ENCODE assay signal across 19 cellular contexts in the genomic region with DNA sequence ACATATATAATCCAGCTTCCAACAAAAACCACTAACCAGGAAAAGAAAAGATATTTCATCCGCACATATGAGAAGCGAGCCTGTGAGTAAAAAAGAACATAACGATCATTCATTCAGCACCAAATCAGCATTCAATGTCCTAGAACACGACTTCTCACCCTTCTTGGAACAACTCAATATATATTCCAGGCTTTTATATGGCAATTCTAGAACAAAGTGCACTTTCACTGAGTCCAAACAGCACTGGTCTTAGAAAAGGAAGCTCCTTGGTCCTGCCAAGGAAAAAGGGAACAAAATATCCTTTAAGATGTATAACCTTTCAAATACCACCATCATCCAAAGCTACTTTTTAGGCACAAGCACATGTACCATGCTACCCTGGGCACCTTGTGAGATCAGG.
"Had no signal": no experiment of that assay in that cellular context is flagged by ENCODE, and none has a peak within 500 bp of the region (broad histone marks: within the 10 kb centered on the region; RNA-seq: fewer than 3 reads in every experiment).

No MANE protein-coding gene starts in this region.

- H3K27ac ChIP-seq: gastrocnemius medialis, lower lobe of right lung, tibial artery, uterus had no signal

- H3K4me3 ChIP-seq: gastrocnemius medialis, lower lobe of right lung, tibial artery, uterus had no signal

- H3K9me3 Mint-ChIP-seq: activated B cell treated with CpG ODN at 0.5 μM for 24 hours; activated T-helper 2 cell treated with anti-CD3 and anti-CD28 coated beads, Interferon-gamma antibody, Interleukin-2, Interleukin-4, amounts not matched to agents 10 μg/mL and 5 μg/mL and 100 μg/mL, durations not matched to agents 14 hours and 24 hours and 36 hours; T-helper 1 cell treated with Interleukin-12 subunit alpha and Interleukin-12 subunit beta and Interleukin-4 antibody, amounts not matched to agents 30 μg/mL and 1 μg/mL, for 36 hours had no signal

- H3K27me3 Mint-ChIP-seq: activated B cell treated with CpG ODN at 0.5 μM for 24 hours; activated CD4-positive, alpha-beta T cell treated with anti-CD3 and anti-CD28 coated beads, Interleukin-2, amount 10 ng/mL, durations not matched to agents 7 days and 5 days; brain; naive thymus-derived CD8-positive, alpha-beta T cell had no signal

- ATAC-seq: gastrocnemius medialis; lower lobe of right lung; naive thymus-derived CD8-positive, alpha-beta T cell; stimulated activated naive CD8-positive, alpha-beta T cell treated with anti-CD3 and anti-CD28 coated beads, Interleukin-15, Interleukin-2, amounts not matched to agents 100 U/mL and 50 U/mL, for 24 hours had no signal

- H3K27ac Mint-ChIP-seq: activated B cell treated with CpG ODN at 0.5 μM for 24 hours; activated T-helper 2 cell treated with anti-CD3 and anti-CD28 coated beads, Interferon-gamma antibody, Interleukin-2, Interleukin-4, amounts not matched to agents 10 μg/mL and 5 μg/mL and 100 μg/mL, durations not matched to agents 14 hours and 24 hours and 36 hours; T-helper 1 cell treated with Interleukin-12 subunit alpha and Interleukin-12 subunit beta and Interleukin-4 antibody, amounts not matched to agents 30 μg/mL and 1 μg/mL, for 36 hours had no signal

- H3K36me3 ChIP-seq: gastrocnemius medialis, lower lobe of right lung, uterus had no signal

- H3K9me3 ChIP-seq: gastrocnemius medialis, lower lobe of right lung had no signal

- H3K4me3 Mint-ChIP-seq: activated B cell treated with CpG ODN at 0.5 μM for 24 hours had no signal

- H3K4me1 ChIP-seq: uterus had no signal

- DNase-seq: activated B cell treated with CpG ODN at 0.5 μM for 24 hours; activated CD4-positive, alpha-beta T cell treated with anti-CD3 and anti-CD28 coated beads, Interleukin-2, amount 10 ng/mL, durations not matched to agents 7 days and 5 days; activated CD8-positive, alpha-beta memory T cell treated with anti-CD3 and anti-CD28 coated beads for 24 hours; activated naive CD4-positive, alpha-beta T cell treated with anti-CD3 and anti-CD28 coated beads, Interleukin-2, amount 50 U/mL, for 16 hours; activated T-cell treated with anti-CD3 and anti-CD28 coated beads for 4 hours; amniotic stem cell; cerebellar nuclear complex; gastrocnemius medialis; kidney glomerular epithelial cell; lower lobe of right lung; naive thymus-derived CD8-positive, alpha-beta T cell; occipital lobe; stimulated activated CD4-positive, alpha-beta T cell treated with anti-CD3 and anti-CD28 coated beads, Interleukin-2, amount 100 ng/mL, for 48 hours; stimulated activated naive CD8-positive, alpha-beta T cell treated with anti-CD3 and anti-CD28 coated beads, Interleukin-15, Interleukin-2, amounts not matched to agents 100 U/mL and 50 U/mL, for 24 hours; tibial artery; uterus had no signal

- H3K27me3 ChIP-seq: gastrocnemius medialis, tibial artery, uterus had no signal
